8 cellular contexts compared by ENCODE assay signal in genomic region chr11:30143098-30143705, GRCh38.
DNase-seq lines count a peak whose midpoint lies in the region; ATAC-seq, FAIRE-seq and TF ChIP-seq lines count a peak whose summit lies in the region.

No MANE protein-coding gene starts in this region.

- CTCF ChIA-PET in HepG2 (lab: Yijun Ruan, JAX; ENCODE audit: low intra/inter-chr PET ratio, low total read pairs), result interaction anchor here (1.3 kb wide), 1 partner anchor 711 kb away, joined by 5 read pairs; no protein-coding TSS in a partner anchor

- TF ChIP-seq POLR2A in heart left ventricle (IDR thresholded peaks at IDR 0.05) (no peak), H54 (IDR thresholded peaks at IDR 0.05; ENCODE audit: low read depth, low read length) (no peak), HepG2 (IDR thresholded peaks at IDR 0.05; ENCODE audit: insufficient read depth in 1 of 2, low read depth in 2 of 2, low read length in 2 of 2) (no peak)

- no peak overlapping the region for H2AFZ ChIP-seq in HepG2 (ENCODE audit: low read length)

- no peaks in the 10 kb centered on the region for H3K27me3 ChIP-seq in heart left ventricle
- H3K27me3 ChIP-seq in right cardiac atrium (ENCODE audit: control insufficient read depth, insufficient read depth), result no peaks in the 10 kb centered on the region
- H3K27me3 ChIP-seq in HepG2 (ENCODE audit: control insufficient read depth in 1 of 2, insufficient read depth in 2 of 2, low read length in 2 of 2), result no peaks in the 10 kb centered on the region

- no peaks in the 10 kb centered on the region for H3K9me3 ChIP-seq in heart left ventricle
- H3K9me3 ChIP-seq in right cardiac atrium (ENCODE audit: control insufficient read depth, low read length), result no peaks in the 10 kb centered on the region
- H3K9me3 ChIP-seq in HepG2 (ENCODE audit: low read length), result no peaks in the 10 kb centered on the region

- ATAC-seq in heart left ventricle, result peak in 1 of 4 donors; percentile 15
- no peak for ATAC-seq in right cardiac atrium
- ATAC-seq in HepG2, result peak; percentile 68
- no peak for ATAC-seq in GM18520 (IDR thresholded peaks at IDR 0.05; ENCODE audit: unreplicated experiment)

- peak; percentile 52 to 80 (median 70) for TF ChIP-seq CTCF in heart left ventricle (IDR thresholded peaks at IDR 0.05)
- peak; percentile 68 for TF ChIP-seq CTCF in astrocyte of the spinal cord (IDR thresholded peaks at IDR 0.05; ENCODE audit: low read depth, low read length)
- peak; percentile 66 for TF ChIP-seq CTCF in HepG2 (CRISPR knock-in tag; IDR thresholded peaks at IDR 0.05)

- POLR2A ChIA-PET in HepG2 (lab: Yijun Ruan, JAX), result no interaction called here

- H3K4me3 ChIP-seq in heart left ventricle, result no peak overlapping the region
- H3K4me3 ChIP-seq in right cardiac atrium (ENCODE audit: low read length), result no peak overlapping the region
- H3K4me3 ChIP-seq in astrocyte of the spinal cord (ENCODE audit: low read depth, low read length), result no peak overlapping the region
- no peak overlapping the region for H3K4me3 ChIP-seq in HepG2 (replicated peaks in 1 of 3; ENCODE audit: insufficient read depth in 1 of 3, low read depth in 2 of 3, low read length in 3 of 3)

- intact Hi-C loops in heart left ventricle (cut with DNase I), result loop anchor here in 6 of 10 donors (5.0 to 10.0 kb wide), 6 partner anchors 691 to 772 kb away; no protein-coding TSS in a partner anchor
- intact Hi-C loops in right cardiac atrium (cut with DNase I), result no loop called here
- intact Hi-C loops in HepG2 (cut with micrococcal nuclease; ENCODE audit: unreplicated experiment), result loop anchor here (2.0 to 5.0 kb wide), 2 partner anchors 694 to 711 kb away; no protein-coding TSS in a partner anchor

- DNase-seq in heart left ventricle, result no peak
- DNase-seq in right cardiac atrium, result no peak
- no peak for DNase-seq in H54 (ENCODE audit: insufficient read length, low spot score)
- DNase-seq in NCI-H187 treated with DMSO at 0.1 percent for 48 hours (lab: John Stamatoyannopoulos, UW), result peak; percentile 24
- peak; percentile 29 for DNase-seq in astrocyte of the spinal cord (ENCODE audit: low read depth, low spot score)
- DNase-seq in HepG2 (ENCODE audit: low spot score), result peak; percentile 25
- no peak for DNase-seq in DMS114 treated with DMSO at 0.1 percent for 48 hours (lab: John Stamatoyannopoulos, UW; ENCODE audit: unreplicated experiment)

- H3K79me2 ChIP-seq in HepG2 (ENCODE audit: insufficient read depth, low read length), result no peaks in the 10 kb centered on the region

- no peaks in the 10 kb centered on the region for H3K36me3 ChIP-seq in heart left ventricle
- H3K36me3 ChIP-seq in HepG2 (replicated peaks in 1 of 2; ENCODE audit: control insufficient read depth in 1 of 2, insufficient read depth in 2 of 2, low read length in 2 of 2), result no peaks in the 10 kb centered on the region

- whole genome bisulfite sequencing in heart left ventricle, 4 donors, result 26 to 47% (median 32%) methylated on average over 3 of the region's 3 CpGs
- WGBS in right cardiac atrium, result 28% methylated on average over 3 of the region's 3 CpGs
- WGBS in HepG2 (ENCODE audit: low lambda C conversion rate), result 0% methylated on average over 3 of the region's 3 CpGs

- BruUV-seq in HepG2 (replicated peaks; lab: Mats Ljungman, UMichigan), result no TSS peak

- no peak overlapping the region for H3K9ac ChIP-seq in HepG2 (ENCODE audit: insufficient read depth, low read depth, low read length)

- no peak for TF ChIP-seq RAD21 in HepG2 (CRISPR knock-in tag; IDR thresholded peaks at IDR 0.05)

- TF ChIP-seq EP300 in HepG2 (IDR thresholded peaks at IDR 0.05; ENCODE audit: low read depth in 2 of 2, low read length in 2 of 2) (no peak), HepG2 (CRISPR knock-in tag; IDR thresholded peaks at IDR 0.05; ENCODE audit: borderline replicate concordance) (no peak)

- in situ Hi-C loops in astrocyte of the spinal cord (cut with HindIII; ENCODE audit: low sequenced_read_pairs), result no loop called here
- in situ Hi-C loops in HepG2 (cut with HindIII; ENCODE audit: extremely low pct_ligation_motif_present, low pct_unique_long_range_greater_than_20kb), result no loop called here

- H3K27ac ChIP-seq in heart left ventricle, result no peak overlapping the region
- H3K27ac ChIP-seq in right cardiac atrium (ENCODE audit: low read length), result no peak overlapping the region
- H3K27ac ChIP-seq in HepG2 (ENCODE audit: extremely low read length, insufficient read depth, low read length), result no peak overlapping the region

- no peaks in the 10 kb centered on the region for H4K20me1 ChIP-seq in HepG2 (ENCODE audit: insufficient read depth, low read length)

- H3K4me1 ChIP-seq in heart left ventricle (no peaks in the 10 kb centered on the region), right cardiac atrium (ENCODE audit: control insufficient read depth, insufficient read depth, low read length) (no peaks in the 10 kb centered on the region), HepG2 (ENCODE audit: insufficient read depth, low read length) (no peaks in the 10 kb centered on the region)

- no peak overlapping the region for H3K4me2 ChIP-seq in HepG2 (ENCODE audit: low read depth, low read length)

- FAIRE-seq in H54 (lab: Jason Lieb, UNC) (peak; percentile 62), HepG2 (lab: Jason Lieb, UNC) (peak; percentile 61)

TF ChIP-seq in HepG2, 621 proteins besides CTCF, POLR2A, EP300 and RAD21:
- no peak for TF ChIP-seq ZMYM4 (CRISPR knock-in tag; IDR thresholded peaks at IDR 0.05)
- peak; percentile 35 for TF ChIP-seq STAG1 (CRISPR knock-in tag; IDR thresholded peaks at IDR 0.05)
- TF ChIP-seq ARNTL (CRISPR knock-in tag; IDR thresholded peaks at IDR 0.05), result no peak
- TF ChIP-seq MAFF (IDR thresholded peaks at IDR 0.05; ENCODE audit: low read depth, low read length), result 0 out of 2 replicates have a peak, but pooled peaks have one; percentile 36
- peak; percentile 41; the same call in 1 of the 2 replicates for TF ChIP-seq SMC3 (IDR thresholded peaks at IDR 0.05; ENCODE audit: low read length)
- TF ChIP-seq MAFK (conservative IDR thresholded peaks at IDR 0.05 in 1 of 2, IDR thresholded peaks at IDR 0.05 in 1 of 2; ENCODE audit: low read length in 2 of 2), result peak in 1 of 2 experiments; percentile 41; a peak in 2 of 4 replicates

Comparison
In these comparisons a context has a peak if more than half of its experiments do, and no peak if none do; other contexts are left out.
1. intact Hi-C loops: an anchor here in heart left ventricle (5.0 to 10.0 kb wide) and HepG2 (2.0 to 5.0 kb wide); none called in right cardiac atrium.
2. DNase-seq: peak in NCI-H187 treated with DMSO at 0.1 percent for 48 hours (single experiment), astrocyte of the spinal cord (single experiment) and HepG2 (single experiment); none in heart left ventricle (0 of 5), right cardiac atrium (0 of 3), H54 (single experiment) and DMS114 treated with DMSO at 0.1 percent for 48 hours (single experiment).
3. Peak in every context shown above with its lines, with median percentiles within 50 percentile points of each other: CTCF ChIP-seq.